In the genomic region with DNA sequence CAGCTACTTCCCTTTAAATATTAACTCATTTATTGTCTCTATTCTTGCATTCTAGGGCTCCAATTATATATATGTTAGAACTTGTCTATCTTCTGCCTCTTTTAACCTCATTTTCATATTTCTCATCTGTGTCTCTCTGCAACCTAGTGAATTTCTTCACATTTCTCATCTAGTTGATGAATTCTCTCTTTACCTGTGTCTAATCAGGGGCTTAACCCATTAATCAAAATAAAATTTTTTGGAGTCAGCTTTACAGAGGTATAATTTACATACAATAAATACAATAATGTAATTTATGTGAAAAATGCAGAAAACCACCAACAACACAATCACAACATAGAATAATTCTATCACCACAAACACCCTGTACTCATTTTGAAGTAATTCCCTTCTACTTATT, we compare ENCODE assay signal across 35 cellular contexts.
"Had no signal": no experiment of that assay in that cellular context is flagged by ENCODE, and none has a peak within 500 bp of the region (broad histone marks: within the 10 kb centered on the region; RNA-seq: fewer than 3 reads in every experiment).

No MANE protein-coding gene starts in this region.

- H3K4me3 ChIP-seq: MG63 had no signal

- DNase-seq: Karpas-422, Kasumi-1, MG63, MM.1S, MV-4-11, NCI-H1048, NCI-H1092, NCI-H1092 treated with DMSO at 0.1 percent for 48 hours, NCI-H1105, NCI-H1105 treated with DMSO at 0.1 percent for 48 hours, NCI-H1417, NCI-H1417 treated with DMSO at 0.1 percent for 48 hours, NCI-H1436, NCI-H1436 treated with DMSO at 0.1 percent for 48 hours, NCI-H146, NCI-H1694, NCI-H1694 treated with DMSO at 0.1 percent for 48 hours, NCI-H187, NCI-H187 treated with DMSO at 0.1 percent for 48 hours, NCI-H1930, NCI-H2029, NCI-H2029 treated with DMSO at 0.1 percent for 48 hours, NCI-H2081, NCI-H2081 treated with DMSO at 0.1 percent for 48 hours, NCI-H2107, NCI-H2171, NCI-H2171 treated with DMSO at 0.1 percent for 48 hours, NCI-H2227 treated with DMSO at 0.1 percent for 48 hours, NCI-H226, NCI-H345, NCI-H446 treated with DMSO at 0.1 percent for 48 hours, NCI-H510A, NCI-H510A treated with DMSO at 0.1 percent for 48 hours, NCI-H524, NCI-H524 treated with DMSO at 0.1 percent for 48 hours had no signal

- H3K9me3 ChIP-seq: MG63 had no signal

- H3K27me3 ChIP-seq: MG63 had no signal

- H3K36me3 ChIP-seq: MG63 had no signal
